In genomic region chr4:151110236-151110635, GRCh38 we compare ENCODE assay signal across 26 cellular contexts.
"Had no signal": no experiment of that assay in that cellular context is flagged by ENCODE, and none has a peak within 500 bp of the region (broad histone marks: within the 10 kb centered on the region; RNA-seq: fewer than 3 reads in every experiment).

No MANE protein-coding gene starts in this region.

- H3K4me1 ChIP-seq: left lung, pancreas, prostate gland, spleen, vagina had no signal

- H3K27me3 ChIP-seq: left lung, pancreas, sigmoid colon, spleen, tibial nerve, upper lobe of left lung, vagina had no signal

- FAIRE-seq: keratinocyte, pancreas, small intestine had no signal

- H3K9me3 ChIP-seq: left lung, lower lobe of right lung, pancreas, prostate gland, sigmoid colon, spleen, tibial nerve, upper lobe of left lung, vagina had no signal

- DNase-seq: hippocampal formation; left colon; left lung; lower lobe of right lung; mammary epithelial cell; mesenchymal stem cell; naive thymus-derived CD8-positive, alpha-beta T cell; nucleus accumbens; pancreas; posterior cingulate gyrus; retina; right cardiac atrium; sigmoid colon; small intestine; spleen; stimulated activated CD4-positive, alpha-beta T cell treated with anti-CD3 and anti-CD28 coated beads, Interleukin-2, amount 100 ng/mL, for 48 hours; stimulated activated CD4-positive, alpha-beta T cell treated with anti-CD3 and anti-CD28 coated beads, Interleukin-4, amount 100 ng/mL, for 4 hours; stimulated activated CD8-positive, alpha-beta memory T cell treated with anti-CD3 and anti-CD28 coated beads, Interleukin-4, amount 100 ng/mL, for 48 hours; stimulated activated naive CD4-positive, alpha-beta T cell treated with Interleukin-2 at 50 U/mL for 16 hours; stimulated activated naive CD8-positive, alpha-beta T cell treated with anti-CD3 and anti-CD28 coated beads, Interleukin-15, amount 100 ng/mL, for 72 hours; substantia nigra; upper lobe of left lung had no signal

- H3K27ac ChIP-seq: left lung, lower lobe of right lung, pancreas, prostate gland, sigmoid colon, spleen, tibial nerve, upper lobe of left lung, vagina had no signal

- H3K4me3 ChIP-seq: left lung, lower lobe of right lung, pancreas, prostate gland, sigmoid colon, spleen, tibial nerve, upper lobe of left lung, vagina had no signal

- H3K36me3 ChIP-seq: prostate gland had no signal
